35 cellular contexts compared by ENCODE assay signal in genomic region chr1:207060596-207060995, GRCh38. TPM values are rescaled to one million over a fixed set of nuclear protein-coding genes. Genes with fewer than 3 reads are reported as not detected.
"Had no signal": no experiment of that assay in that cellular context is flagged by ENCODE, and none has a peak within 500 bp of the region (broad histone marks: within the 10 kb centered on the region; RNA-seq: fewer than 3 reads in every experiment).

No MANE protein-coding gene starts in this region.

- H3K27ac Mint-ChIP-seq: activated CD4-positive, alpha-beta T cell treated with anti-CD3 and anti-CD28 coated beads for 36 hours; activated CD4-positive, alpha-beta T cell treated with anti-CD3 and anti-CD28 coated beads, Interleukin-2, amount 10 ng/mL, durations not matched to agents 7 days and 5 days; activated CD8-positive, alpha-beta T cell treated with anti-CD3 and anti-CD28 coated beads, Interleukin-2, amount 10 ng/mL, durations not matched to agents 7 days and 5 days; activated naive CD4-positive, alpha-beta T cell treated with anti-CD3 and anti-CD28 coated beads for 36 hours; activated naive CD4-positive, alpha-beta T cell treated with anti-CD3 and anti-CD28 coated beads, Interleukin-2, amount 50 U/mL, for 72 hours; activated T-cell treated with anti-CD3 and anti-CD28 coated beads, Interleukin-2, amount 50 U/mL, for 24 hours; activated T-helper 2 cell treated with anti-CD3 and anti-CD28 coated beads, Interferon-gamma antibody, Interleukin-2, Interleukin-4, amounts not matched to agents 10 μg/mL and 5 μg/mL and 100 μg/mL, durations not matched to agents 14 hours and 24 hours and 36 hours; T-helper 1 cell treated with Interleukin-12 subunit alpha and Interleukin-12 subunit beta and Interleukin-4 antibody, amounts not matched to agents 30 μg/mL and 1 μg/mL, for 36 hours; T-helper 2 cell treated with Interferon-gamma antibody and Interleukin-4, amounts not matched to agents 5 μg/mL and 100 μg/mL, for 36 hours; WTC11 had no signal

- H3K4me1 Mint-ChIP-seq: activated CD4-positive, alpha-beta T cell treated with anti-CD3 and anti-CD28 coated beads for 36 hours had no signal

- H3K36me3 ChIP-seq: breast epithelium had no signal

- H3K27me3 ChIP-seq: adrenal gland, body of pancreas, breast epithelium, Peyer's patch, SJSA1 had no signal

- DNase-seq: activated CD4-positive, alpha-beta T cell treated with anti-CD3 and anti-CD28 coated beads for 36 hours; activated CD4-positive, alpha-beta T cell treated with anti-CD3 and anti-CD28 coated beads, Interleukin-2, amount 10 ng/mL, durations not matched to agents 7 days and 5 days; activated CD4-positive, alpha-beta T cell treated with anti-CD3 and anti-CD28 coated beads, Interleukin-2, amount 50 U/mL, for 48 hours; activated CD8-positive, alpha-beta T cell treated with anti-CD3 and anti-CD28 coated beads, Interleukin-2, amount 10 ng/mL, durations not matched to agents 7 days and 5 days; activated gamma-delta T cell; activated naive CD4-positive, alpha-beta T cell treated with anti-CD3 and anti-CD28 coated beads for 36 hours; activated T-cell treated with anti-CD3 and anti-CD28 coated beads, Interleukin-2, amount 50 U/mL, for 24 hours; adrenal gland; body of pancreas; KG1; MM.1S; MV-4-11; NCI-H1092; NCI-H1436 treated with DMSO at 0.1 percent for 48 hours; NCI-H1694 treated with DMSO at 0.1 percent for 48 hours; NCI-H2029; NCI-H345; NCI-H524 treated with DMSO at 0.1 percent for 48 hours; PC-3; Peyer's patch; RPMI8226; SHP77 treated with DMSO at 0.1 percent for 48 hours; SK-N-SH had no signal

- H3K9me3 ChIP-seq: adrenal gland, body of pancreas, breast epithelium, Peyer's patch, SJSA1, SK-N-SH had no signal

- H3K9ac ChIP-seq: SK-N-SH had no signal

- H3K27ac ChIP-seq: adrenal gland, SJSA1 had no signal

- H3K27me3 Mint-ChIP-seq: activated CD4-positive, alpha-beta T cell treated with anti-CD3 and anti-CD28 coated beads for 36 hours; activated CD4-positive, alpha-beta T cell treated with anti-CD3 and anti-CD28 coated beads, Interleukin-2, amount 10 ng/mL, durations not matched to agents 7 days and 5 days; activated T-cell treated with anti-CD3 and anti-CD28 coated beads, Interleukin-2, amount 50 U/mL, for 24 hours had no signal

- H3K4me1 ChIP-seq: adrenal gland, breast epithelium, SJSA1 had no signal

- ATAC-seq: activated CD4-positive, alpha-beta T cell treated with anti-CD3 and anti-CD28 coated beads for 36 hours; activated CD4-positive, CD25-positive, alpha-beta regulatory T cell treated with anti-CD3 and anti-CD28 coated beads, Interleukin-2, amount 50 U/mL, for 24 hours; activated CD8-positive, alpha-beta T cell treated with anti-CD3 and anti-CD28 coated beads, Interleukin-2, amount 10 ng/mL, durations not matched to agents 7 days and 5 days; activated naive CD4-positive, alpha-beta T cell treated with anti-CD3 and anti-CD28 coated beads, Interleukin-2, amount 50 U/mL, for 72 hours; body of pancreas; PC-3 had no signal

- H3K4me3 ChIP-seq: adrenal gland, body of pancreas, breast epithelium, Peyer's patch, SJSA1 had no signal

- H3K9me3 Mint-ChIP-seq: activated CD4-positive, alpha-beta T cell treated with anti-CD3 and anti-CD28 coated beads, Interleukin-2, amount 10 ng/mL, durations not matched to agents 7 days and 5 days; activated naive CD4-positive, alpha-beta T cell treated with anti-CD3 and anti-CD28 coated beads for 36 hours; activated naive CD4-positive, alpha-beta T cell treated with anti-CD3 and anti-CD28 coated beads, Interleukin-2, amount 50 U/mL, for 72 hours; activated T-cell treated with anti-CD3 and anti-CD28 coated beads, Interleukin-2, amount 50 U/mL, for 24 hours; activated T-helper 2 cell treated with anti-CD3 and anti-CD28 coated beads, Interferon-gamma antibody, Interleukin-2, Interleukin-4, amounts not matched to agents 10 μg/mL and 5 μg/mL and 100 μg/mL, durations not matched to agents 14 hours and 24 hours and 36 hours; T-helper 1 cell treated with Interleukin-12 subunit alpha and Interleukin-12 subunit beta and Interleukin-4 antibody, amounts not matched to agents 30 μg/mL and 1 μg/mL, for 36 hours; T-helper 2 cell treated with Interferon-gamma antibody and Interleukin-4, amounts not matched to agents 5 μg/mL and 100 μg/mL, for 36 hours; WTC11 had no signal

- H3K4me3 Mint-ChIP-seq: activated CD4-positive, alpha-beta T cell treated with anti-CD3 and anti-CD28 coated beads for 36 hours; activated CD4-positive, alpha-beta T cell treated with anti-CD3 and anti-CD28 coated beads, Interleukin-2, amount 10 ng/mL, durations not matched to agents 7 days and 5 days; activated CD8-positive, alpha-beta T cell treated with anti-CD3 and anti-CD28 coated beads, Interleukin-2, amount 10 ng/mL, durations not matched to agents 7 days and 5 days; activated naive CD4-positive, alpha-beta T cell treated with anti-CD3 and anti-CD28 coated beads for 36 hours; activated T-cell treated with anti-CD3 and anti-CD28 coated beads, Interleukin-2, amount 50 U/mL, for 24 hours; T-helper 1 cell treated with Interleukin-12 subunit alpha and Interleukin-12 subunit beta and Interleukin-4 antibody, amounts not matched to agents 30 μg/mL and 1 μg/mL, for 36 hours; T-helper 2 cell treated with Interferon-gamma antibody and Interleukin-4, amounts not matched to agents 5 μg/mL and 100 μg/mL, for 36 hours; WTC11 had no signal

RNA-seq across cellular contexts. Expression of gene C1orf116, which starts 28.0 kb away (rescaled TPM):
- total RNA-seq: activated CD4-positive, alpha-beta T cell treated with anti-CD3 and anti-CD28 coated beads, Interleukin-2, amount 10 ng/mL, durations not matched to agents 7 days and 5 days; activated CD8-positive, alpha-beta T cell treated with anti-CD3 and anti-CD28 coated beads, Interleukin-2, amount 10 ng/mL, durations not matched to agents 7 days and 5 days; activated naive CD4-positive, alpha-beta T cell treated with anti-CD3 and anti-CD28 coated beads for 36 hours; activated T-helper 2 cell treated with anti-CD3 and anti-CD28 coated beads, Interferon-gamma antibody, Interleukin-2, Interleukin-4, amounts not matched to agents 10 μg/mL and 5 μg/mL and 100 μg/mL, durations not matched to agents 14 hours and 24 hours and 36 hours; NCI-H460 had no signal

RNA-seq across cellular contexts. Expression of gene C4BPB, which starts 28.1 kb away (rescaled TPM):
- total RNA-seq: LHCN-M2, NCI-H460, PC-3 had no signal
- polyA plus RNA-seq: SK-N-SH had no signal

RNA-seq across cellular contexts. Expression of gene C4BPA, which starts 43.4 kb away (rescaled TPM):
- total RNA-seq: activated CD4-positive, alpha-beta T cell treated with anti-CD3 and anti-CD28 coated beads for 36 hours; activated CD4-positive, alpha-beta T cell treated with anti-CD3 and anti-CD28 coated beads, Interleukin-2, amount 10 ng/mL, durations not matched to agents 7 days and 5 days; activated CD8-positive, alpha-beta T cell treated with anti-CD3 and anti-CD28 coated beads, Interleukin-2, amount 10 ng/mL, durations not matched to agents 7 days and 5 days; activated naive CD4-positive, alpha-beta T cell treated with anti-CD3 and anti-CD28 coated beads for 36 hours; activated naive CD4-positive, alpha-beta T cell treated with anti-CD3 and anti-CD28 coated beads, Interleukin-2, amount 50 U/mL, for 72 hours; activated T-helper 2 cell treated with anti-CD3 and anti-CD28 coated beads, Interferon-gamma antibody, Interleukin-2, Interleukin-4, amounts not matched to agents 10 μg/mL and 5 μg/mL and 100 μg/mL, durations not matched to agents 14 hours and 24 hours and 36 hours; astrocyte; cardiac septum; LHCN-M2; NCI-H460; PC-3; SJSA1 had no signal
- polyA plus RNA-seq: SK-N-SH had no signal
